Comparison of ENCODE assay signal across 16 cellular contexts in genomic region chr5:100760700-100761099, GRCh38.
A peak's percentile ranks its signal among the peaks of the same experiment; 100 is the strongest.
DNase-seq lines count a peak whose midpoint lies in the region; ATAC-seq and TF ChIP-seq lines count a peak whose summit lies in the region.
"Had no signal": no experiment of that assay in that cellular context is flagged by ENCODE, and none has a peak within 500 bp of the region (broad histone marks: within the 10 kb centered on the region; RNA-seq: fewer than 3 reads in every experiment).

No MANE protein-coding gene starts in this region.

- H3K79me2 ChIP-seq in PC-3 (ENCODE audit: low read length) (no peaks in the 10 kb centered on the region), mesendoderm (ENCODE audit: control insufficient read depth, insufficient read depth, low read length) (no peaks in the 10 kb centered on the region)

- H3K4me1 ChIP-seq in PC-3 (ENCODE audit: insufficient read depth, low read length) (peaks cover 14% of the 10 kb centered on the region), mesendoderm (ENCODE audit: control insufficient read depth, low read depth, low read length) (peaks cover 7% of the 10 kb centered on the region)
- no peaks in the 10 kb centered on the region for H3K4me1 ChIP-seq in CD8-positive, alpha-beta T cell (ENCODE audit: insufficient read depth, low read length)
- H3K4me1 ChIP-seq: BLaER1 treated with 17β-estradiol and CSF1 and Interleukin-3, amounts not matched to agents 10 nM and 100 nM had no signal

- H3K4ac ChIP-seq in mesendoderm (ENCODE audit: low read depth, low read length): no peak overlapping the region

- H4K5ac ChIP-seq in mesendoderm (ENCODE audit: low read length): no peak overlapping the region

- H3K4me3 ChIP-seq in PC-3 (ENCODE audit: low read length): no peak overlapping the region
- no peak overlapping the region for H3K4me3 ChIP-seq in mesendoderm (ENCODE audit: low read length)
- no peak overlapping the region for H3K4me3 ChIP-seq in CD8-positive, alpha-beta T cell (ENCODE audit: low read depth, low read length)
- H3K4me3 ChIP-seq: BLaER1 treated with 17β-estradiol and CSF1 and Interleukin-3, amounts not matched to agents 10 nM and 100 nM; K562; PC-9 had no signal

- no peak overlapping the region for H2BK5ac ChIP-seq in mesendoderm (ENCODE audit: low read length)

- no peak for TF ChIP-seq CTCF in PC-3 (conservative IDR thresholded peaks at IDR 0.05; ENCODE audit: low read depth, low read length)
- no peak for TF ChIP-seq CTCF in CD8-positive, alpha-beta T cell (IDR thresholded peaks at IDR 0.05)

- no TSS peak for BruUV-seq in PC-3 (replicated peaks; lab: Mats Ljungman, UMichigan)

- no peak overlapping the region for H2AK5ac ChIP-seq in mesendoderm (ENCODE audit: low read length)

- H3K79me1 ChIP-seq in mesendoderm (ENCODE audit: low read length): no peaks in the 10 kb centered on the region

- H3K27me3 Mint-ChIP-seq in CD8-positive, alpha-beta T cell (ENCODE audit: low read depth): no peaks in the 10 kb centered on the region

- H3K4me2 ChIP-seq in PC-3 (ENCODE audit: low read length) (no peak overlapping the region), mesendoderm (ENCODE audit: low read length) (no peak overlapping the region)
- H3K4me2 ChIP-seq: BLaER1 treated with 17β-estradiol and CSF1 and Interleukin-3, amounts not matched to agents 10 nM and 100 nM; PC-9 had no signal

- H4K20me1 ChIP-seq in PC-3 (ENCODE audit: low read length): no peaks in the 10 kb centered on the region
- H4K20me1 ChIP-seq: BLaER1 treated with 17β-estradiol and CSF1 and Interleukin-3, amounts not matched to agents 10 nM and 100 nM had no signal

- H3K9me3 Mint-ChIP-seq in CD8-positive, alpha-beta T cell: no peaks in the 10 kb centered on the region
- H3K9me3 Mint-ChIP-seq: CD8-positive, alpha-beta memory T cell had no signal

- WGBS in mesendoderm (ENCODE audit: extremely low coverage, insufficient coverage, low lambda C conversion rate): no CpG with 5 or more reads among the region's 1 CpG

- intact Hi-C loops in PC-3 (cut with micrococcal nuclease): no loop called here
- intact Hi-C loops in CD8-positive, alpha-beta T cell (cut with DNase I, micrococcal nuclease): no loop called here

- H2BK120ac ChIP-seq in mesendoderm (ENCODE audit: low read depth, low read length): no peak overlapping the region

- H3K18ac ChIP-seq in mesendoderm (ENCODE audit: low read length): no peak overlapping the region

- H3K56ac ChIP-seq in mesendoderm (ENCODE audit: low read length): no peak overlapping the region

- H2BK15ac ChIP-seq in mesendoderm (replicated peaks; ENCODE audit: low read depth): peak overlapping the region; percentile 12

- H3K27me3 ChIP-seq in PC-3 (ENCODE audit: low read length) (no peaks in the 10 kb centered on the region), mesendoderm (ENCODE audit: insufficient read depth, low read length, poor library complexity) (no peaks in the 10 kb centered on the region)
- no peaks in the 10 kb centered on the region for H3K27me3 ChIP-seq in CD8-positive, alpha-beta T cell (ENCODE audit: insufficient read depth, low read length)
- H3K27me3 ChIP-seq: BLaER1 treated with 17β-estradiol and CSF1 and Interleukin-3, amounts not matched to agents 10 nM and 100 nM had no signal

- H3K4me3 Mint-ChIP-seq in CD8-positive, alpha-beta T cell: no peak overlapping the region
- H3K4me3 Mint-ChIP-seq: CD8-positive, alpha-beta memory T cell had no signal

- ATAC-seq in PC-3: no peak
- no peak for ATAC-seq in CD8-positive, alpha-beta T cell
- ATAC-seq: K562 had no signal

- no peaks in the 10 kb centered on the region for H3K36me3 Mint-ChIP-seq in CD8-positive, alpha-beta T cell
- H3K36me3 Mint-ChIP-seq: CD8-positive, alpha-beta memory T cell had no signal

- CTCF ChIA-PET in PC-3 (lab: Charles Lee): no interaction called here
- CTCF ChIA-PET in CD8-positive, alpha-beta T cell (lab: Charles Lee): no interaction called here

- H3K36me3 ChIP-seq in PC-3 (ENCODE audit: low read depth, low read length) (no peaks in the 10 kb centered on the region), mesendoderm (ENCODE audit: control insufficient read depth, insufficient read depth, low read length) (no peaks in the 10 kb centered on the region)
- no peaks in the 10 kb centered on the region for H3K36me3 ChIP-seq in CD8-positive, alpha-beta T cell (ENCODE audit: insufficient read depth, low read length)
- H3K36me3 ChIP-seq: BLaER1 treated with 17β-estradiol and CSF1 and Interleukin-3, amounts not matched to agents 10 nM and 100 nM had no signal

- 0 out of 2 replicates have a peak overlapping the region, but pooled peaks have one; percentile 21 for H2AFZ ChIP-seq in PC-3 (ENCODE audit: low read length)
- H2AFZ ChIP-seq: PC-9 had no signal

- H4K8ac ChIP-seq in mesendoderm (ENCODE audit: low read depth, low read length): no peak overlapping the region

- H3K27ac ChIP-seq in PC-3 (ENCODE audit: low read length) (no peak overlapping the region), mesendoderm (ENCODE audit: low read depth, low read length) (no peak overlapping the region)
- no peak overlapping the region for H3K27ac ChIP-seq in CD8-positive, alpha-beta T cell (ENCODE audit: low read depth, low read length)
- H3K27ac ChIP-seq: BLaER1 treated with 17β-estradiol and CSF1 and Interleukin-3, amounts not matched to agents 10 nM and 100 nM; PC-9 had no signal

- no peak overlapping the region for H3K23ac ChIP-seq in mesendoderm (ENCODE audit: low read length)

- no peaks in the 10 kb centered on the region for H3K9me3 ChIP-seq in PC-3 (ENCODE audit: low read length)
- H3K9me3 ChIP-seq in CD8-positive, alpha-beta T cell (ENCODE audit: low read length): no peaks in the 10 kb centered on the region
- H3K9me3 ChIP-seq: BLaER1 treated with 17β-estradiol and CSF1 and Interleukin-3, amounts not matched to agents 10 nM and 100 nM had no signal

- H3K9ac ChIP-seq in PC-3 (ENCODE audit: low read length): no peak overlapping the region; the same call in 1 of the 2 replicates
- H3K9ac ChIP-seq in mesendoderm (ENCODE audit: low read length): no peak overlapping the region
- H3K9ac ChIP-seq: BLaER1 treated with 17β-estradiol and CSF1 and Interleukin-3, amounts not matched to agents 10 nM and 100 nM had no signal

- POLR2A ChIA-PET in PC-3 (lab: Charles Lee; ENCODE audit: unreplicated experiment): no interaction called here
- POLR2A ChIA-PET in CD8-positive, alpha-beta T cell (lab: Charles Lee): no interaction called here

- no peak overlapping the region for H3K27ac Mint-ChIP-seq in CD8-positive, alpha-beta T cell
- H3K27ac Mint-ChIP-seq: CD8-positive, alpha-beta memory T cell had no signal

- no peaks in the 10 kb centered on the region for H3K4me1 Mint-ChIP-seq in CD8-positive, alpha-beta T cell (ENCODE audit: low read depth)
- H3K4me1 Mint-ChIP-seq: CD8-positive, alpha-beta memory T cell had no signal

- no peaks in the 10 kb centered on the region for H3K9me2 ChIP-seq in PC-3 (replicated peaks; ENCODE audit: low read length)

- DNase-seq in LHCN-M2 (ENCODE audit: low read depth) (peak; percentile 48), PC-3 (no peak), mesendoderm (no peak), retina (peak; percentile 9), NCI-H2029 (lab: John Stamatoyannopoulos, UW) (no peak), NCI-H187 treated with DMSO at 0.1 percent for 48 hours (lab: John Stamatoyannopoulos, UW) (no peak)
- no peak for DNase-seq in CD8-positive, alpha-beta T cell
- DNase-seq: CD8-positive, alpha-beta memory T cell; GOT3; NCI-H1105 treated with DMSO at 0.1 percent for 48 hours; NCI-H1930; NCI-H345; NCI-H524 treated with DMSO at 0.1 percent for 48 hours; PC-9 had no signal

- H3F3A ChIP-seq in PC-3 (ENCODE audit: low read length, unreplicated experiment): no peaks in the 10 kb centered on the region

Comparison
In these comparisons a context has a peak if more than half of its experiments do, and no peak if none do; other contexts are left out.
1. DNase-seq: peak in LHCN-M2 (single experiment) and retina (single experiment); none in PC-3 (single experiment), mesendoderm (single experiment), CD8-positive, alpha-beta T cell (0 of 7), NCI-H2029 (single experiment) and NCI-H187 treated with DMSO at 0.1 percent for 48 hours (single experiment).